ENCODE assay signal across 20 cellular contexts in genomic region chr18:55950379-55951166, GRCh38.
"Had no signal": no experiment of that assay in that cellular context is flagged by ENCODE, and none has a peak within 500 bp of the region (broad histone marks: within the 10 kb centered on the region; RNA-seq: fewer than 3 reads in every experiment).

No MANE protein-coding gene starts in this region.

- H3K79me2 ChIP-seq: hepatocyte had no signal

- H3K27ac ChIP-seq: colonic mucosa, esophagus muscularis mucosa, foreskin keratinocyte, gastroesophageal sphincter, heart left ventricle, hepatocyte, left lung, lower lobe of right lung had no signal

- H3K9me3 ChIP-seq: colonic mucosa, esophagus muscularis mucosa, gastroesophageal sphincter, left lung, lower lobe of right lung had no signal

- H3K4me1 ChIP-seq: colonic mucosa, esophagus muscularis mucosa, foreskin keratinocyte, gastroesophageal sphincter, left lung, lower lobe of right lung had no signal

- H3K36me3 Mint-ChIP-seq: immature natural killer cell; naive thymus-derived CD4-positive, alpha-beta T cell had no signal

- H3K4me3 ChIP-seq: colonic mucosa, esophagus muscularis mucosa, gastroesophageal sphincter, heart left ventricle, hepatocyte, left lung, lower lobe of right lung had no signal

- H3K4me2 ChIP-seq: hepatocyte had no signal

- H3K27me3 ChIP-seq: colonic mucosa, esophagus muscularis mucosa, foreskin keratinocyte, gastroesophageal sphincter, heart left ventricle, hepatocyte, left lung had no signal

- H3K27ac Mint-ChIP-seq: dendritic cell treated with granulocyte-macrophage colony-stimulating factor and Interleukin-4, amounts not matched to agents 40 ng/mL and 50 ng/mL, for 4 days; effector memory CD8-positive, alpha-beta T cell; immature natural killer cell; naive thymus-derived CD4-positive, alpha-beta T cell had no signal

- DNase-seq: colonic mucosa; cortex of kidney; effector CD8-positive, alpha-beta T cell; effector memory CD8-positive, alpha-beta T cell; foreskin keratinocyte; heart left ventricle; hypothalamus; immature natural killer cell; islet precursor cell; left cardiac atrium; left lung; left ventricle myocardium superior; lower lobe of right lung; mesenchymal stem cell; midbrain; naive thymus-derived CD4-positive, alpha-beta T cell had no signal

- H3K36me3 ChIP-seq: colonic mucosa, esophagus muscularis mucosa, gastroesophageal sphincter, heart left ventricle, left lung, lower lobe of right lung had no signal

- H3K4me1 Mint-ChIP-seq: immature natural killer cell; naive thymus-derived CD4-positive, alpha-beta T cell had no signal

- ATAC-seq: effector memory CD8-positive, alpha-beta T cell; foreskin keratinocyte; gastroesophageal sphincter; heart left ventricle; left cardiac atrium; left lung; left ventricle myocardium superior; lower lobe of right lung; naive thymus-derived CD4-positive, alpha-beta T cell had no signal

- H3K4me3 Mint-ChIP-seq: dendritic cell treated with granulocyte-macrophage colony-stimulating factor and Interleukin-4, amounts not matched to agents 40 ng/mL and 50 ng/mL, for 4 days; effector memory CD8-positive, alpha-beta T cell; immature natural killer cell; naive thymus-derived CD4-positive, alpha-beta T cell had no signal

- H3K27me3 Mint-ChIP-seq: dendritic cell treated with granulocyte-macrophage colony-stimulating factor and Interleukin-4, amounts not matched to agents 40 ng/mL and 50 ng/mL, for 4 days; effector memory CD8-positive, alpha-beta T cell had no signal
